In the genomic region with DNA sequence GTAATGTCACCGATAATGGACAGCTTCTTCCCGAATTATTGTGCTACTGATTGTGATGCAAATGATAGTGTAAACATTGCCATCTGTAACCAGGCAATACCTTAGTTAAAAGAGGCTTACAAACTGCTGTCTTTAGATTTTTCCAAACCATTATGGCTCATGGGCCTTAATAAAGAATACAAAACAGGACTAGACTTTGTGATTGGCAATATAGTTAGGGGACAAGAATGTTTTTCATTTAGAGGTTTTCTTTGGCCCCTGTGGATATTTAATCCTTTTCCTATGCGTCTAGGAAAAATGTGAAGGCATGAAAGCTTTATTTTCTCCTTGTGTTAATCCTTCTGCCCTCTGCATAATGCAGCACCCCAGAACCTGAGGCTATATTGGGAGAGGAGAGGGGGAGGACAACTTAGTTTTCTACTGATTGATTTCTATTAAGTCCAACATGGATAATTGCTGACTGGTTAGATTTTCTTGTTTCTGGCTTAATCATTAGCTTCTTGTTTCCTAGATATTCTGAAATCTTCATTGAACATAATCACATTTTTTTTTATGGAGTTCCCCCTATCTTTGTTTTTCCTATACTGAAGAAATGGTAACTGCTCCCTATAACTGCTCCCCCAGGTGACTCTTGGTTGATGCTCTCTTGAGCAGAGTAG, we compare ENCODE assay signal across 10 cellular contexts. TPM values are rescaled to one million over a fixed set of nuclear protein-coding genes. Genes with fewer than 3 reads are reported as not detected.
DNase-seq lines count a peak whose midpoint lies in the region; ATAC-seq and TF ChIP-seq lines count a peak whose summit lies in the region.
"Had no signal": no experiment of that assay in that cellular context is flagged by ENCODE, and none has a peak within 500 bp of the region (broad histone marks: within the 10 kb centered on the region; RNA-seq: fewer than 3 reads in every experiment).

No MANE protein-coding gene starts in this region.

- no peaks in the 10 kb centered on the region for H3K9me2 ChIP-seq in OCI-LY7 (ENCODE audit: insufficient read depth, low read length)

- intact Hi-C loops in OCI-LY7 (cut with micrococcal nuclease; ENCODE audit: unreplicated experiment), result no loop called here
- intact Hi-C loops in heart right ventricle (cut with DNase I), result no loop called here

- H3K36me3 ChIP-seq in OCI-LY7 (ENCODE audit: insufficient read depth, low read length) (peaks cover 26% of the 10 kb centered on the region), fibroblast of lung (ENCODE audit: control insufficient read depth, insufficient read depth, low read length) (no peaks in the 10 kb centered on the region), skeletal muscle satellite cell (ENCODE audit: insufficient read depth, low read length) (no peaks in the 10 kb centered on the region), heart right ventricle (no peaks in the 10 kb centered on the region)
- H3K36me3 ChIP-seq: neutrophil had no signal

- peak overlapping the region; percentile 99 for H3K4me2 ChIP-seq in OCI-LY7 (ENCODE audit: low read length)
- peak overlapping the region; percentile 73 for H3K4me2 ChIP-seq in fibroblast of lung (ENCODE audit: extremely low read depth, insufficient read depth, low read length)
- peak overlapping the region; percentile 89 for H3K4me2 ChIP-seq in skeletal muscle satellite cell (ENCODE audit: low read length)

- H3K27ac ChIP-seq in OCI-LY7 (ENCODE audit: low read depth, low read length, poor library complexity, severe bottlenecking), result no peak overlapping the region
- no peak overlapping the region for H3K27ac ChIP-seq in fibroblast of lung (ENCODE audit: insufficient read depth, low read length)
- no peak overlapping the region for H3K27ac ChIP-seq in caudate nucleus (ENCODE audit: low read depth, low read length)
- H3K27ac ChIP-seq in heart right ventricle, result no peak overlapping the region
- H3K27ac ChIP-seq: neutrophil had no signal

- 38 to 56% methylated on average over 3 of the region's 3 CpGs for WGBS in heart right ventricle, 2 donors

- TF ChIP-seq CTCF in OCI-LY7 (conservative IDR thresholded peaks at IDR 0.05; ENCODE audit: low read length) (no peak), fibroblast of lung (conservative IDR thresholded peaks at IDR 0.05 in 1 of 2, IDR thresholded peaks at IDR 0.05 in 1 of 2; ENCODE audit: low read depth in 1 of 2, low read length in 2 of 2) (no peak), heart right ventricle (IDR thresholded peaks at IDR 0.05) (no peak)

- no peak for DNase-seq in activated T-cell treated with anti-CD3 and anti-CD28 coated beads, Interleukin-2, amount 50 U/mL, for 4 hours
- no peak for DNase-seq in activated T-cell treated with anti-CD3 and anti-CD28 coated beads, Interleukin-2, amount 50 U/mL, for 48 hours
- no peak for DNase-seq in OCI-LY7 (ENCODE audit: low spot score)
- DNase-seq in fibroblast of lung (ENCODE audit: low read depth in 2 of 2), result no peak
- no peak for DNase-seq in activated gamma-delta T cell treated with Interleukin-2 at 50 U/mL for 16 hours
- no peak for DNase-seq in caudate nucleus (lab: John Stamatoyannopoulos, UW)
- no peak for DNase-seq in heart right ventricle
- DNase-seq: NCI-H2081 treated with DMSO at 0.1 percent for 48 hours had no signal

- peaks cover 2% of the 10 kb centered on the region for H3K36me3 Mint-ChIP-seq in activated T-cell treated with anti-CD3 and anti-CD28 coated beads, Interleukin-2, amount 50 U/mL, for 4 hours (ENCODE audit: insufficient read depth)

- H4K20me1 ChIP-seq in OCI-LY7 (ENCODE audit: insufficient read depth, low read length) (peaks cover 9% of the 10 kb centered on the region; the same call in 1 of the 2 replicates), fibroblast of lung (ENCODE audit: control insufficient read depth, extremely low read depth, insufficient read depth, low read length) (no peaks in the 10 kb centered on the region)

- peaks cover 28% of the 10 kb centered on the region for H3K4me1 Mint-ChIP-seq in activated T-cell treated with anti-CD3 and anti-CD28 coated beads, Interleukin-2, amount 50 U/mL, for 4 hours (ENCODE audit: low read depth)

- POLR2A ChIA-PET in OCI-LY7 (lab: Charles Lee), result interaction anchor here (0.8 to 1.6 kb wide), 4 partner anchors 20 to 87 kb away, joined by 3 to 5 read pairs (median 3); no protein-coding TSS in a partner anchor

- H3K27me3 ChIP-seq in fibroblast of lung (ENCODE audit: control insufficient read depth, insufficient read depth, low read length) (no peaks in the 10 kb centered on the region), skeletal muscle satellite cell (ENCODE audit: control insufficient read depth, insufficient read depth, low read length) (no peaks in the 10 kb centered on the region), heart right ventricle (peaks cover 0 to 7% (median 0%) of the 10 kb centered on the region in 7 donors)
- H3K27me3 ChIP-seq: neutrophil had no signal

- H3K4me3 ChIP-seq in OCI-LY7 (ENCODE audit: low read depth, low read length, poor library complexity, severe bottlenecking) (peak overlapping the region; percentile 91), fibroblast of lung (replicated peaks in 1 of 4; ENCODE audit: control extremely low read depth in 1 of 4, insufficient read depth in 1 of 4, low read depth in 3 of 4, low read length in 4 of 4) (peak overlapping the region; percentile 3 to 87 (median 48)), skeletal muscle satellite cell (ENCODE audit: low read length) (peak overlapping the region; percentile 81), heart right ventricle (peak overlapping the region in 5 of 10 donors; percentile 68 to 72 (median 70))

- no peaks in the 10 kb centered on the region for H3K27me3 Mint-ChIP-seq in activated T-cell treated with anti-CD3 and anti-CD28 coated beads, Interleukin-2, amount 50 U/mL, for 4 hours (ENCODE audit: low read depth)

- peaks cover 64% of the 10 kb centered on the region for H3K79me2 ChIP-seq in OCI-LY7 (ENCODE audit: insufficient read depth, low read depth, low read length)
- peaks cover 27% of the 10 kb centered on the region for H3K79me2 ChIP-seq in fibroblast of lung (ENCODE audit: control insufficient read depth, insufficient read depth, low read length)

- H3K4me1 ChIP-seq in OCI-LY7 (ENCODE audit: insufficient read depth, low read length, poor library complexity, severe bottlenecking), result peaks cover 21% of the 10 kb centered on the region
- H3K4me1 ChIP-seq in fibroblast of lung (ENCODE audit: control insufficient read depth, extremely low read depth, insufficient read depth, low read length), result peaks cover 4% of the 10 kb centered on the region
- H3K4me1 ChIP-seq in skeletal muscle satellite cell (ENCODE audit: control insufficient read depth, insufficient read depth, low read length), result peaks cover 3% of the 10 kb centered on the region
- H3K4me1 ChIP-seq in heart right ventricle, result peaks cover 0 to 22% (median 11%) of the 10 kb centered on the region in 9 donors

- TSS peak; percentile 59 for BruUV-seq in OCI-LY7 (replicated peaks; lab: Mats Ljungman, UMichigan)

- no peak overlapping the region for H3K9ac ChIP-seq in fibroblast of lung (ENCODE audit: insufficient read depth, low read length)
- peak overlapping the region; percentile 87 for H3K9ac ChIP-seq in skeletal muscle satellite cell (ENCODE audit: low read depth, low read length)

- peak overlapping the region; percentile 95 for H3K4me3 Mint-ChIP-seq in activated T-cell treated with anti-CD3 and anti-CD28 coated beads, Interleukin-2, amount 50 U/mL, for 4 hours

- CTCF ChIA-PET in OCI-LY7 (lab: Charles Lee; ENCODE audit: unreplicated experiment), result no interaction called here

- no peak for ATAC-seq in activated T-cell treated with anti-CD3 and anti-CD28 coated beads, Interleukin-2, amount 50 U/mL, for 4 hours
- ATAC-seq in heart right ventricle, result no peak

- H3K9me3 Mint-ChIP-seq in activated T-cell treated with anti-CD3 and anti-CD28 coated beads, Interleukin-2, amount 50 U/mL, for 4 hours, result no peaks in the 10 kb centered on the region

- H3K9me3 ChIP-seq in OCI-LY7 (ENCODE audit: low read length) (no peaks in the 10 kb centered on the region), fibroblast of lung (ENCODE audit: control insufficient read depth, insufficient read depth, low read depth, low read length) (no peaks in the 10 kb centered on the region), skeletal muscle satellite cell (replicated peaks; ENCODE audit: low read length) (no peaks in the 10 kb centered on the region), heart right ventricle (no peaks in the 10 kb centered on the region)
- H3K9me3 ChIP-seq: neutrophil had no signal

- H2AFZ ChIP-seq in OCI-LY7 (ENCODE audit: low read length) (no peak overlapping the region), fibroblast of lung (ENCODE audit: low read length) (no peak overlapping the region)

RNA-seq across cellular contexts. Expression of gene PRPS1, which starts 1.9 kb away (rescaled TPM):
- 100 to 1,000 TPM; 151 to 154 (median 153) TPM for total RNA-seq in activated T-cell treated with anti-CD3 and anti-CD28 coated beads, Interleukin-2, amount 50 U/mL, for 4 hours
- 57.1 and 74.0 TPM in 2 replicates for total RNA-seq in OCI-LY7 (2014; rRNA removed; shearing (Covaris generic))
- 80.0 and 88.3 TPM in 2 replicates for total RNA-seq in OCI-LY7 (2022)
- total RNA-seq in fibroblast of lung, result 14.4 and 17.0 TPM in 2 replicates
- polyA plus RNA-seq in fibroblast of lung, result 56.8 and 104 TPM in 2 replicates
- 44.9 and 76.6 TPM in 2 replicates for polyA plus RNA-seq in fibroblast of lung (2012)
- 34.6 and 42.2 TPM in 2 replicates for polyA minus RNA-seq in fibroblast of lung (ENCODE audit: low replicate concordance)
- 27.1 and 67.5 TPM in 2 replicates for total RNA-seq in skeletal muscle satellite cell (2012; rRNA removed)
- 10 to 100 TPM; 19.5 to 31.6 (median 27.5) TPM for total RNA-seq in heart right ventricle
- 10 to 100 TPM in 1 of 2 donors, 1 to 10 TPM in 1; 4.9 to 26.1 TPM for polyA plus RNA-seq in heart right ventricle
